In the genomic region with DNA sequence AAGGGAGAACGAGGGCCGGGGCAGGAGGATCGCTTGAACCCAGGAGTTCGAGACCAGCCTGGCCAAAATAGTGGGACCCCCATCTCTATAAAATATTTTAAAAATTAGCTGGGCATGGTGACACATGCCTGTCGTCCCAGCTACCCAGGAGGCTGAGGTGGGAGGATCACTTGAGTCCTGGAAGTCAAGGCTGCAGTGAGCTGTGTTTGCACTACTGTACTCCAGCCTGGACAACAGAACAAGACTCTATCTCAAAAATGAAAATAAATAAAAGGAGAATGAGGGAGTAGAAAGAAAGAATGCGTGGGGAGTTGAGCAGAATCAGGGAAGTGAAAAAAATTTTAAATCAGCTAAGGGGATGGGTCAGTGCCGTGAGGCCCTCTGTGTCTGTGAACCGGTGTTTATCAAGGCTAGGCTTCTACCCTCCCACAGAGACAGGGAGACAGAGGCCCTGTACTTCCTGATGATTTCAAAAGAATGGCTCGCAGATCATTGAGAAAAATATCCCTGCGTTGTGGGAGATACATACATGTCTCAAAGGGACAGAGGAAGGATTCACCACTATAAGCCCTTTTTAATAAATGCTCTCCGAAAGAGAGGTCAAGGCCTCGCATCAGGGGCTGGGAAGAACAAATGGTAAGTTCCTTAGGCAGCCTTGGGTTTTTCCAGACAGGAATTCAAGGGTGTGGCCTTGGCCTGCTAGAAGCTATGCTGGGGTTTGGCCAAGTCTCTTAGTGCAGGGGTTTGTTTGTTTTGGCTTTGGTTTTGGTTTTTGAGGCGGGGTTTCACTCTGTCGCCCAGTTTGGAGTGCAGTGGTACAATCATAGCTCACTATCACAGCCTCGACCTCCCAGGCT, we compare ENCODE assay signal across 10 cellular contexts. TPM values are rescaled to one million over a fixed set of nuclear protein-coding genes. Genes with fewer than 3 reads are reported as not detected.
DNase-seq lines count a peak whose midpoint lies in the region; ATAC-seq and TF ChIP-seq lines count a peak whose summit lies in the region.
"Had no signal": no experiment of that assay in that cellular context is flagged by ENCODE, and none has a peak within 500 bp of the region (broad histone marks: within the 10 kb centered on the region; RNA-seq: fewer than 3 reads in every experiment).

No MANE protein-coding gene starts in this region.

- DNase-seq in EL = peak; percentile 74
- DNase-seq in RWPE2 (ENCODE audit: low spot score) = no peak
- DNase-seq in fibroblast of the aortic adventitia (ENCODE audit: low read depth) = peak; percentile 93
- no peak for DNase-seq in psoas muscle
- no peak for DNase-seq in naive thymus-derived CD4-positive, alpha-beta T cell
- DNase-seq in A673 (ENCODE audit: low spot score) = no peak
- DNase-seq in activated CD8-positive, alpha-beta memory T cell treated with anti-CD3 and anti-CD28 coated beads, Interleukin-2, amount 10 ng/mL, durations not matched to agents 7 days and 5 days = no peak
- DNase-seq in NCI-H524 treated with DMSO at 0.1 percent for 48 hours (lab: John Stamatoyannopoulos, UW) = no peak
- DNase-seq: erythroblast had no signal

- peaks cover 6 to 47% (median 29%) of the 10 kb centered on the region in 5 donors for H3K36me3 Mint-ChIP-seq in naive thymus-derived CD4-positive, alpha-beta T cell
- H3K36me3 Mint-ChIP-seq in activated CD8-positive, alpha-beta memory T cell treated with anti-CD3 and anti-CD28 coated beads, Interleukin-2, amount 10 ng/mL, durations not matched to agents 7 days and 5 days = peaks cover 34% of the 10 kb centered on the region

- TF ChIP-seq CTCF in RWPE2 (IDR thresholded peaks at IDR 0.05; ENCODE audit: poor library complexity, severe bottlenecking) (no peak), fibroblast of the aortic adventitia (IDR thresholded peaks at IDR 0.05; ENCODE audit: insufficient read depth, low read length) (no peak), psoas muscle (IDR thresholded peaks at IDR 0.05) (no peak), A673 (conservative IDR thresholded peaks at IDR 0.05; ENCODE audit: low read depth, low read length) (no peak)

- no peak overlapping the region for H3K4me3 ChIP-seq in RWPE2 (ENCODE audit: severe bottlenecking)
- no peak overlapping the region for H3K4me3 ChIP-seq in fibroblast of the aortic adventitia (ENCODE audit: low read depth, low read length)
- H3K4me3 ChIP-seq in psoas muscle = no peak overlapping the region
- no peak overlapping the region for H3K4me3 ChIP-seq in naive thymus-derived CD4-positive, alpha-beta T cell (ENCODE audit: low read length)
- no peak overlapping the region for H3K4me3 ChIP-seq in A673 (ENCODE audit: low read depth, low read length, poor library complexity, severe bottlenecking)

- H3K27ac Mint-ChIP-seq in naive thymus-derived CD4-positive, alpha-beta T cell = peak overlapping the region in 2 of 9 donors; percentile 33 to 43
- no peak overlapping the region for H3K27ac Mint-ChIP-seq in activated CD8-positive, alpha-beta memory T cell treated with anti-CD3 and anti-CD28 coated beads, Interleukin-2, amount 10 ng/mL, durations not matched to agents 7 days and 5 days

- H3K27me3 ChIP-seq in RWPE2 (ENCODE audit: insufficient read depth, poor library complexity, severe bottlenecking) (no peaks in the 10 kb centered on the region), psoas muscle (ENCODE audit: insufficient read depth in 3 of 3, low read length in 2 of 3) (no peaks in the 10 kb centered on the region), A673 (replicated peaks; ENCODE audit: insufficient read depth, low read depth, low read length, poor library complexity) (no peaks in the 10 kb centered on the region)
- H3K27me3 ChIP-seq in naive thymus-derived CD4-positive, alpha-beta T cell (ENCODE audit: control insufficient read depth in 2 of 2, insufficient read depth in 2 of 2, low read length in 2 of 2) = no peaks in the 10 kb centered on the region

- BruUV-seq in A673 (replicated peaks; lab: Mats Ljungman, UMichigan) = no TSS peak

- intact Hi-C loops in psoas muscle (cut with DNase I) (no loop called here), A673 (cut with micrococcal nuclease; ENCODE audit: unreplicated experiment) (no loop called here)
- intact Hi-C loops in naive thymus-derived CD4-positive, alpha-beta T cell (cut with micrococcal nuclease) = no loop called here

- no peaks in the 10 kb centered on the region for H3K9me3 Mint-ChIP-seq in naive thymus-derived CD4-positive, alpha-beta T cell
- H3K9me3 Mint-ChIP-seq in activated CD8-positive, alpha-beta memory T cell treated with anti-CD3 and anti-CD28 coated beads, Interleukin-2, amount 10 ng/mL, durations not matched to agents 7 days and 5 days (ENCODE audit: low read depth) = no peaks in the 10 kb centered on the region

- POLR2A ChIA-PET in naive thymus-derived CD4-positive, alpha-beta T cell (lab: Charles Lee) = no interaction called here
- POLR2A ChIA-PET in A673 (lab: Charles Lee; ENCODE audit: low non-redundant PET) = no interaction called here

- ATAC-seq in RWPE2 (ENCODE audit: low read depth) (peak; percentile 75), psoas muscle (peak in 1 of 4 donors; percentile 59)
- ATAC-seq in naive thymus-derived CD4-positive, alpha-beta T cell = no peak
- ATAC-seq in activated CD8-positive, alpha-beta memory T cell treated with anti-CD3 and anti-CD28 coated beads, Interleukin-2, amount 10 ng/mL, durations not matched to agents 7 days and 5 days = no peak

- WGBS in psoas muscle, 3 donors = 64 to 70% (median 69%) methylated on average over 15 of the region's 15 CpGs

- no peaks in the 10 kb centered on the region for H3K9me3 ChIP-seq in RWPE2 (ENCODE audit: severe bottlenecking)
- H3K9me3 ChIP-seq in psoas muscle = no peaks in the 10 kb centered on the region
- no peaks in the 10 kb centered on the region for H3K9me3 ChIP-seq in naive thymus-derived CD4-positive, alpha-beta T cell (ENCODE audit: control insufficient read depth in 2 of 3, low read length in 3 of 3)
- H3K9me3 ChIP-seq in A673 (ENCODE audit: low read depth, low read length, poor library complexity, severe bottlenecking) = no peaks in the 10 kb centered on the region

- H3K27ac ChIP-seq in RWPE2 (ENCODE audit: poor library complexity, severe bottlenecking) (peak overlapping the region; percentile 24), psoas muscle (peak overlapping the region; percentile 15), A673 (ENCODE audit: low read depth, low read length, poor library complexity, severe bottlenecking) (no peak overlapping the region)
- H3K27ac ChIP-seq in naive thymus-derived CD4-positive, alpha-beta T cell (ENCODE audit: low read depth, low read length) = no peak overlapping the region
- H3K27ac ChIP-seq: HL-60 had no signal

- CTCF ChIA-PET in naive thymus-derived CD4-positive, alpha-beta T cell (lab: Charles Lee) = no interaction called here
- CTCF ChIA-PET in A673 (lab: Charles Lee) = no interaction called here
- CTCF ChIA-PET in activated CD8-positive, alpha-beta memory T cell treated with anti-CD3 and anti-CD28 coated beads, Interleukin-2, amount 10 ng/mL, durations not matched to agents 7 days and 5 days (lab: Charles Lee) = interaction anchor here (0.6 to 1.5 kb wide), 2 partner anchors 13 to 102 kb away, joined by 3 read pairs; no protein-coding TSS in a partner anchor

- H3K4me1 Mint-ChIP-seq in naive thymus-derived CD4-positive, alpha-beta T cell = peaks cover 8 to 20% (median 12%) of the 10 kb centered on the region in 7 donors
- H3K4me1 Mint-ChIP-seq in activated CD8-positive, alpha-beta memory T cell treated with anti-CD3 and anti-CD28 coated beads, Interleukin-2, amount 10 ng/mL, durations not matched to agents 7 days and 5 days = no peaks in the 10 kb centered on the region

- H3K27me3 Mint-ChIP-seq in naive thymus-derived CD4-positive, alpha-beta T cell = no peaks in the 10 kb centered on the region
- no peaks in the 10 kb centered on the region for H3K27me3 Mint-ChIP-seq in activated CD8-positive, alpha-beta memory T cell treated with anti-CD3 and anti-CD28 coated beads, Interleukin-2, amount 10 ng/mL, durations not matched to agents 7 days and 5 days

- H3K36me3 ChIP-seq in RWPE2 (ENCODE audit: low read depth) (no peaks in the 10 kb centered on the region), psoas muscle (ENCODE audit: insufficient read depth in 1 of 2, low read depth in 1 of 2) (peaks cover 0 to 56% of the 10 kb centered on the region in 2 donors), A673 (ENCODE audit: insufficient read depth, low read length, poor library complexity, severe bottlenecking) (no peaks in the 10 kb centered on the region)
- peaks cover 9 to 90% (median 20%) of the 10 kb centered on the region in 3 experiments for H3K36me3 ChIP-seq in naive thymus-derived CD4-positive, alpha-beta T cell (ENCODE audit: control insufficient read depth in 2 of 3, insufficient read depth in 3 of 3, low read length in 3 of 3)

- peaks cover 10% of the 10 kb centered on the region for H3K4me1 ChIP-seq in RWPE2 (ENCODE audit: insufficient read depth, poor library complexity, severe bottlenecking)
- H3K4me1 ChIP-seq in psoas muscle = no peaks in the 10 kb centered on the region
- peaks cover 0 to 3% of the 10 kb centered on the region in 2 donors for H3K4me1 ChIP-seq in naive thymus-derived CD4-positive, alpha-beta T cell (ENCODE audit: control insufficient read depth in 2 of 2, insufficient read depth in 2 of 2, low read length in 2 of 2)
- no peaks in the 10 kb centered on the region for H3K4me1 ChIP-seq in A673 (ENCODE audit: insufficient read depth, low read length, poor library complexity, severe bottlenecking)

- H3K4me3 Mint-ChIP-seq in naive thymus-derived CD4-positive, alpha-beta T cell = no peak overlapping the region
- H3K4me3 Mint-ChIP-seq in activated CD8-positive, alpha-beta memory T cell treated with anti-CD3 and anti-CD28 coated beads, Interleukin-2, amount 10 ng/mL, durations not matched to agents 7 days and 5 days = no peak overlapping the region

RNA-seq across cellular contexts. Expression of a gene that starts 20.7 kb away (rescaled TPM):
- total RNA-seq in fibroblast of the aortic adventitia (ENCODE audit: low replicate concordance) (31.0 and 39.8 TPM in 2 replicates), psoas muscle (1 to 10 TPM; 4.4 to 8.1 (median 6.6) TPM), A673 (2021) (11.1 and 12.7 TPM in 2 replicates)
- polyA plus RNA-seq in psoas muscle = 1 to 10 TPM; 5.6 to 9.3 (median 8.5) TPM
- 10 to 100 TPM; 17.6 to 35.0 (median 27.2) TPM for total RNA-seq in naive thymus-derived CD4-positive, alpha-beta T cell
- polyA plus RNA-seq in naive thymus-derived CD4-positive, alpha-beta T cell = 10 to 100 TPM; 47.2 to 51.4 TPM
- total RNA-seq in activated CD8-positive, alpha-beta memory T cell treated with anti-CD3 and anti-CD28 coated beads, Interleukin-2, amount 10 ng/mL, durations not matched to agents 7 days and 5 days = 10 to 100 TPM; 30.9 to 34.9 TPM

RNA-seq across cellular contexts. Expression of a gene that starts 37.9 kb away (rescaled TPM):
- total RNA-seq in fibroblast of the aortic adventitia (ENCODE audit: low replicate concordance) (24.0 and 39.3 TPM in 2 replicates), psoas muscle (10 to 100 TPM; 16.1 to 20.8 (median 18.2) TPM), A673 (2021) (32.4 and 38.1 TPM in 2 replicates)
- 10 to 100 TPM; 10.4 to 31.6 (median 10.9) TPM for polyA plus RNA-seq in psoas muscle
- 10 to 100 TPM; 24.7 to 60.8 (median 40.0) TPM for total RNA-seq in naive thymus-derived CD4-positive, alpha-beta T cell
- 10 to 100 TPM; 62.5 to 76.2 TPM for polyA plus RNA-seq in naive thymus-derived CD4-positive, alpha-beta T cell
- 10 to 100 TPM; 26.2 to 30.8 TPM for total RNA-seq in activated CD8-positive, alpha-beta memory T cell treated with anti-CD3 and anti-CD28 coated beads, Interleukin-2, amount 10 ng/mL, durations not matched to agents 7 days and 5 days

RNA-seq across cellular contexts. Expression of a gene that starts 57.1 kb away (rescaled TPM):
- total RNA-seq in fibroblast of the aortic adventitia (ENCODE audit: low replicate concordance) (6.0 and 6.5 TPM in 2 replicates), psoas muscle (10 to 100 TPM in 1 of 4 donors, 1 to 10 TPM in 3; 3.3 to 10.0 (median 6.2) TPM), A673 (2021) (21.5 and 28.2 TPM in 2 replicates)
- polyA plus RNA-seq in psoas muscle = 1 to 10 TPM; 3.5 to 4.2 (median 3.8) TPM
- total RNA-seq in naive thymus-derived CD4-positive, alpha-beta T cell = 10 to 100 TPM; 44.9 to 85.8 (median 60.8) TPM
- 10 to 100 TPM; 77.3 to 90.2 TPM for polyA plus RNA-seq in naive thymus-derived CD4-positive, alpha-beta T cell
- total RNA-seq in activated CD8-positive, alpha-beta memory T cell treated with anti-CD3 and anti-CD28 coated beads, Interleukin-2, amount 10 ng/mL, durations not matched to agents 7 days and 5 days = 10 to 100 TPM; 45.8 to 54.9 TPM

Comparison
In these comparisons a context has a peak if more than half of its experiments do, and no peak if none do; other contexts are left out.
1. DNase-seq: peak in EL (single experiment) and fibroblast of the aortic adventitia (single experiment); none in RWPE2 (single experiment), psoas muscle (0 of 2), naive thymus-derived CD4-positive, alpha-beta T cell (0 of 9), A673 (single experiment), activated CD8-positive, alpha-beta memory T cell treated with anti-CD3 and anti-CD28 coated beads, Interleukin-2, amount 10 ng/mL, durations not matched to agents 7 days and 5 days (single experiment) and NCI-H524 treated with DMSO at 0.1 percent for 48 hours (single experiment).
2. H3K27ac ChIP-seq: peak in RWPE2 (single experiment) and psoas muscle (single experiment); none in naive thymus-derived CD4-positive, alpha-beta T cell (single experiment) and A673 (single experiment).